1 cellular context compared by ENCODE assay signal in genomic region chr2:39484206-39484605, GRCh38.
TF ChIP-seq lines count a peak whose summit lies in the region.

No MANE protein-coding gene starts in this region.

TF ChIP-seq in A549, 52 proteins besides CTCF, POLR2A, EP300 and RAD21:
- TF ChIP-seq ZC3H11A (IDR thresholded peaks at IDR 0.05) (no peak), PHF8 (IDR thresholded peaks at IDR 0.05; ENCODE audit: borderline replicate concordance, low read depth) (no peak), PBX3 (IDR thresholded peaks at IDR 0.05) (no peak), EHMT2 (IDR thresholded peaks at IDR 0.05; ENCODE audit: low read depth) (no peak), KDM5A (IDR thresholded peaks at IDR 0.05) (no peak), BCL3 (IDR thresholded peaks at IDR 0.05) (no peak), HEYL (CRISPR knock-in tag; IDR thresholded peaks at IDR 0.05) (no peak), RARB (CRISPR knock-in tag; IDR thresholded peaks at IDR 0.05) (no peak), MAZ (IDR thresholded peaks at IDR 0.05; ENCODE audit: borderline replicate concordance, low read depth, low read length) (no peak), NPAS2 (CRISPR knock-in tag; IDR thresholded peaks at IDR 0.05; ENCODE audit: borderline replicate concordance) (no peak), NR3C1 (IDR thresholded peaks at IDR 0.05) (no peak), GATA3 (IDR thresholded peaks at IDR 0.05; ENCODE audit: borderline replicate concordance) (no peak), KDM1A (IDR thresholded peaks at IDR 0.05; ENCODE audit: low read depth) (no peak), MYC (IDR thresholded peaks at IDR 0.05; ENCODE audit: borderline replicate concordance, low read length) (no peak), CBX8 (IDR thresholded peaks at IDR 0.05) (no peak), JUN (IDR thresholded peaks at IDR 0.05) (no peak), ZSCAN20 (CRISPR knock-in tag; IDR thresholded peaks at IDR 0.05) (no peak)
- TF ChIP-seq, protein P1, sequence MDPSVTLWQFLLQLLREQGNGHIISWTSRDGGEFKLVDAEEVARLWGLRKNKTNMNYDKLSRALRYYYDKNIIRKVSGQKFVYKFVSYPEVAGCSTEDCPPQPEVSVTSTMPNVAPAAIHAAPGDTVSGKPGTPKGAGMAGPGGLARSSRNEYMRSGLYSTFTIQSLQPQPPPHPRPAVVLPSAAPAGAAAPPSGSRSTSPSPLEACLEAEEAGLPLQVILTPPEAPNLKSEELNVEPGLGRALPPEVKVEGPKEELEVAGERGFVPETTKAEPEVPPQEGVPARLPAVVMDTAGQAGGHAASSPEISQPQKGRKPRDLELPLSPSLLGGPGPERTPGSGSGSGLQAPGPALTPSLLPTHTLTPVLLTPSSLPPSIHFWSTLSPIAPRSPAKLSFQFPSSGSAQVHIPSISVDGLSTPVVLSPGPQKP (IDR thresholded peaks at IDR 0.05; ENCODE audit: low read depth, low read length) = no peak
- TF ChIP-seq, protein P2, sequence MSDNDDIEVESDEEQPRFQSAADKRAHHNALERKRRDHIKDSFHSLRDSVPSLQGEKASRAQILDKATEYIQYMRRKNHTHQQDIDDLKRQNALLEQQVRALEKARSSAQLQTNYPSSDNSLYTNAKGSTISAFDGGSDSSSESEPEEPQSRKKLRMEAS (IDR thresholded peaks at IDR 0.05) = no peak
- TF ChIP-seq, protein P3, sequence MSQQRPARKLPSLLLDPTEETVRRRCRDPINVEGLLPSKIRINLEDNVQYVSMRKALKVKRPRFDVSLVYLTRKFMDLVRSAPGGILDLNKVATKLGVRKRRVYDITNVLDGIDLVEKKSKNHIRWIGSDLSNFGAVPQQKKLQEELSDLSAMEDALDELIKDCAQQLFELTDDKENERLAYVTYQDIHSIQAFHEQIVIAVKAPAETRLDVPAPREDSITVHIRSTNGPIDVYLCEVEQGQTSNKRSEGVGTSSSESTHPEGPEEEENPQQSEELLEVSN (IDR thresholded peaks at IDR 0.05; ENCODE audit: borderline replicate concordance, low read depth) = no peak
TF ChIP-seq in A549: peak in this region for 0.
